31 cellular contexts compared by ENCODE assay signal in genomic region chrX:19375546-19375945, GRCh38.
"Had no signal": no experiment of that assay in that cellular context is flagged by ENCODE, and none has a peak within 500 bp of the region (broad histone marks: within the 10 kb centered on the region; RNA-seq: fewer than 3 reads in every experiment).

No MANE protein-coding gene starts in this region.

- H3K27me3 Mint-ChIP-seq: activated B cell treated with CpG ODN at 0.5 μM for 24 hours; activated CD4-positive, alpha-beta T cell treated with anti-CD3 and anti-CD28 coated beads, Interleukin-2, amount 10 ng/mL, durations not matched to agents 7 days and 5 days; activated CD8-positive, alpha-beta memory T cell treated with anti-CD3 and anti-CD28 coated beads, Interleukin-2, amount 10 ng/mL, durations not matched to agents 7 days and 5 days; activated naive CD8-positive, alpha-beta T cell; activated naive CD8-positive, alpha-beta T cell treated with anti-CD3 and anti-CD28 coated beads, Interleukin-2, amount 10 ng/mL, durations not matched to agents 7 days and 5 days had no signal

- DNase-seq: activated B cell treated with CpG ODN at 0.5 μM for 24 hours; activated CD4-positive, alpha-beta memory T cell treated with anti-CD3 and anti-CD28 coated beads, Interleukin-2, amount 10 ng/mL, durations not matched to agents 7 days and 5 days; activated CD4-positive, alpha-beta T cell treated with anti-CD3 and anti-CD28 coated beads for 4 hours; activated CD4-positive, alpha-beta T cell treated with anti-CD3 and anti-CD28 coated beads, Interleukin-2, amount 10 ng/mL, durations not matched to agents 7 days and 5 days; activated CD4-positive, alpha-beta T cell treated with anti-CD3 and anti-CD28 coated beads, Interleukin-2, amount 50 U/mL, for 48 hours; activated CD4-positive, CD25-positive, alpha-beta regulatory T cell treated with anti-CD3 and anti-CD28 coated beads, Interleukin-2, amount 50 U/mL, for 72 hours; activated CD8-positive, alpha-beta memory T cell treated with anti-CD3 and anti-CD28 coated beads for 24 hours; activated CD8-positive, alpha-beta memory T cell treated with anti-CD3 and anti-CD28 coated beads, Interleukin-2, amount 10 ng/mL, durations not matched to agents 7 days and 5 days; activated CD8-positive, alpha-beta memory T cell treated with anti-CD3 and anti-CD28 coated beads, Interleukin-2, amount 50 U/mL, for 48 hours; activated CD8-positive, alpha-beta T cell treated with anti-CD3 and anti-CD28 coated beads, Interleukin-2, amount 10 ng/mL, durations not matched to agents 7 days and 5 days; activated effector memory CD4-positive, alpha-beta T cell treated with Interleukin-2 at 50 U/mL for 16 hours; activated gamma-delta T cell; activated naive CD4-positive, alpha-beta T cell treated with anti-CD3 and anti-CD28 coated beads, Interleukin-2, amount 10 ng/mL, durations not matched to agents 7 days and 5 days; activated naive CD4-positive, alpha-beta T cell treated with Interleukin-2 at 50 U/mL for 16 hours; activated naive CD8-positive, alpha-beta T cell treated with anti-CD3 and anti-CD28 coated beads, Interleukin-2, amount 10 ng/mL, durations not matched to agents 7 days and 5 days; activated T-cell treated with anti-CD3 and anti-CD28 coated beads, Interleukin-2, amount 50 U/mL, for 24 hours; activated T-cell treated with anti-CD3 and anti-CD28 coated beads, Interleukin-2, amount 50 U/mL, for 48 hours; amniotic stem cell; aorta; body of pancreas; brain microvascular endothelial cell; central memory CD4-positive, alpha-beta T cell; T-helper 1 cell; T-helper 2 cell; T-helper 9 cell had no signal

- H3K27ac Mint-ChIP-seq: activated B cell treated with CpG ODN at 0.5 μM for 24 hours; activated CD4-positive, alpha-beta memory T cell treated with anti-CD3 and anti-CD28 coated beads, Interleukin-2, amount 10 ng/mL, durations not matched to agents 7 days and 5 days; activated CD4-positive, alpha-beta T cell treated with anti-CD3 and anti-CD28 coated beads, Interleukin-2, amount 10 ng/mL, durations not matched to agents 7 days and 5 days; activated CD8-positive, alpha-beta memory T cell treated with anti-CD3 and anti-CD28 coated beads, Interleukin-2, amount 10 ng/mL, durations not matched to agents 7 days and 5 days; activated CD8-positive, alpha-beta T cell treated with anti-CD3 and anti-CD28 coated beads, Interleukin-2, amount 10 ng/mL, durations not matched to agents 7 days and 5 days; activated naive CD4-positive, alpha-beta T cell treated with anti-CD3 and anti-CD28 coated beads, Interleukin-2, amount 10 ng/mL, durations not matched to agents 7 days and 5 days; activated naive CD8-positive, alpha-beta T cell; activated naive CD8-positive, alpha-beta T cell treated with anti-CD3 and anti-CD28 coated beads, Interleukin-2, amount 10 ng/mL, durations not matched to agents 7 days and 5 days; activated T-cell treated with anti-CD3 and anti-CD28 coated beads, Interleukin-2, amount 50 U/mL, for 24 hours; activated T-helper 2 cell treated with anti-CD3 and anti-CD28 coated beads, Interferon-gamma antibody, Interleukin-2, Interleukin-4, amounts not matched to agents 10 μg/mL and 5 μg/mL and 100 μg/mL, durations not matched to agents 14 hours and 24 hours and 36 hours; T-helper 1 cell treated with Interleukin-12 subunit alpha and Interleukin-12 subunit beta and Interleukin-4 antibody, amounts not matched to agents 30 μg/mL and 1 μg/mL, for 36 hours; T-helper 2 cell treated with Interferon-gamma antibody and Interleukin-4, amounts not matched to agents 5 μg/mL and 100 μg/mL, for 36 hours had no signal

- H3K4me3 Mint-ChIP-seq: activated B cell treated with CpG ODN at 0.5 μM for 24 hours; activated CD4-positive, alpha-beta memory T cell treated with anti-CD3 and anti-CD28 coated beads, Interleukin-2, amount 10 ng/mL, durations not matched to agents 7 days and 5 days; activated CD4-positive, alpha-beta T cell treated with anti-CD3 and anti-CD28 coated beads, Interleukin-2, amount 10 ng/mL, durations not matched to agents 7 days and 5 days; activated CD8-positive, alpha-beta memory T cell treated with anti-CD3 and anti-CD28 coated beads, Interleukin-2, amount 10 ng/mL, durations not matched to agents 7 days and 5 days; activated CD8-positive, alpha-beta T cell treated with anti-CD3 and anti-CD28 coated beads, Interleukin-2, amount 10 ng/mL, durations not matched to agents 7 days and 5 days; activated naive CD4-positive, alpha-beta T cell treated with anti-CD3 and anti-CD28 coated beads, Interleukin-2, amount 10 ng/mL, durations not matched to agents 7 days and 5 days; activated naive CD8-positive, alpha-beta T cell; activated naive CD8-positive, alpha-beta T cell treated with anti-CD3 and anti-CD28 coated beads, Interleukin-2, amount 10 ng/mL, durations not matched to agents 7 days and 5 days; activated T-cell treated with anti-CD3 and anti-CD28 coated beads, Interleukin-2, amount 50 U/mL, for 24 hours; T-helper 1 cell treated with Interleukin-12 subunit alpha and Interleukin-12 subunit beta and Interleukin-4 antibody, amounts not matched to agents 30 μg/mL and 1 μg/mL, for 36 hours; T-helper 2 cell treated with Interferon-gamma antibody and Interleukin-4, amounts not matched to agents 5 μg/mL and 100 μg/mL, for 36 hours had no signal

- H3K9me3 Mint-ChIP-seq: activated B cell treated with CpG ODN at 0.5 μM for 24 hours; activated CD4-positive, alpha-beta memory T cell treated with anti-CD3 and anti-CD28 coated beads, Interleukin-2, amount 10 ng/mL, durations not matched to agents 7 days and 5 days; activated CD4-positive, alpha-beta T cell treated with anti-CD3 and anti-CD28 coated beads, Interleukin-2, amount 10 ng/mL, durations not matched to agents 7 days and 5 days; activated naive CD4-positive, alpha-beta T cell treated with anti-CD3 and anti-CD28 coated beads, Interleukin-2, amount 10 ng/mL, durations not matched to agents 7 days and 5 days; activated naive CD8-positive, alpha-beta T cell treated with anti-CD3 and anti-CD28 coated beads, Interleukin-2, amount 10 ng/mL, durations not matched to agents 7 days and 5 days; activated T-cell treated with anti-CD3 and anti-CD28 coated beads, Interleukin-2, amount 50 U/mL, for 24 hours; activated T-helper 2 cell treated with anti-CD3 and anti-CD28 coated beads, Interferon-gamma antibody, Interleukin-2, Interleukin-4, amounts not matched to agents 10 μg/mL and 5 μg/mL and 100 μg/mL, durations not matched to agents 14 hours and 24 hours and 36 hours; T-helper 1 cell treated with Interleukin-12 subunit alpha and Interleukin-12 subunit beta and Interleukin-4 antibody, amounts not matched to agents 30 μg/mL and 1 μg/mL, for 36 hours; T-helper 2 cell treated with Interferon-gamma antibody and Interleukin-4, amounts not matched to agents 5 μg/mL and 100 μg/mL, for 36 hours had no signal

- FAIRE-seq: astrocyte, TTC549 had no signal

- H3K36me3 Mint-ChIP-seq: activated CD8-positive, alpha-beta memory T cell treated with anti-CD3 and anti-CD28 coated beads, Interleukin-2, amount 10 ng/mL, durations not matched to agents 7 days and 5 days; activated naive CD4-positive, alpha-beta T cell treated with anti-CD3 and anti-CD28 coated beads, Interleukin-2, amount 10 ng/mL, durations not matched to agents 7 days and 5 days; activated naive CD8-positive, alpha-beta T cell; activated naive CD8-positive, alpha-beta T cell treated with anti-CD3 and anti-CD28 coated beads, Interleukin-2, amount 10 ng/mL, durations not matched to agents 7 days and 5 days had no signal
